ENCODE assay signal across 10 cellular contexts in the genomic region with DNA sequence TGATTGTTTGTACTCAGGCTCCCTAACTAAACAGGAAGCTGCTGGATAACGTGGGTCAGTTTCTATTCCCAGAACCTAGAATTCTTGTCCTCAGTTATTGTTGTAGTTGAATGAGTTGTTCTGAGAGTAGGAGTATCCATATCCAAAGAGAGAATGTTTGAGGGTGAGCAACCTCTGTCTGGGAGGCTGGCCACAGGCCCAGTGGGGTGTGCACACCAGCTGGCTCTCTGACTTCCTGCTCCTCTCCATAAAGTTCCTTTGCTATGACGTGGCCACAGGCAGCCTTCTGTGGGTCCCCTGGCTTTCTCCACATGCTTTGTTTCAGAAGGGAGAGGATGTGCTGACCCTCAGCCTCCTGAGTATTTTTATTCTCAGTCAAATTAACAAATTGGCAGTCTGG. TPM values are rescaled to one million over a fixed set of nuclear protein-coding genes. Genes with fewer than 3 reads are reported as not detected.
DNase-seq lines count a peak whose midpoint lies in the region; ATAC-seq and TF ChIP-seq lines count a peak whose summit lies in the region.
"Had no signal": no experiment of that assay in that cellular context is flagged by ENCODE, and none has a peak within 500 bp of the region (broad histone marks: within the 10 kb centered on the region; RNA-seq: fewer than 3 reads in every experiment).

No MANE protein-coding gene starts in this region.

- H3K4me3 ChIP-seq in AG09309 (ENCODE audit: control insufficient read depth, low read depth, low read length) (no peak overlapping the region), HUES48 (ENCODE audit: low read depth, low read length) (no peak overlapping the region), choroid plexus epithelial cell (ENCODE audit: low read depth, low read length) (no peak overlapping the region), lung (no peak overlapping the region)
- H3K4me3 ChIP-seq: body of pancreas had no signal

- H3K27me3 ChIP-seq in HUES48 (ENCODE audit: control insufficient read depth, insufficient read depth, low read length) (no peaks in the 10 kb centered on the region), lung (ENCODE audit: control insufficient read depth, insufficient read depth) (no peaks in the 10 kb centered on the region)
- H3K27me3 ChIP-seq: body of pancreas had no signal

- H3K9ac ChIP-seq in HUES48 (ENCODE audit: low read depth, low read length) = no peak overlapping the region

- DNase-seq in AG09309 (ENCODE audit: low read depth) = peak; percentile 83
- DNase-seq in choroid plexus epithelial cell (ENCODE audit: low read depth) = peak; percentile 97
- DNase-seq in lung (ENCODE audit: low spot score) = peak; percentile 30
- DNase-seq in NCI-H1092 treated with DMSO at 0.1 percent for 48 hours (lab: John Stamatoyannopoulos, UW) = no peak
- DNase-seq in stimulated activated naive CD8-positive, alpha-beta T cell treated with anti-CD3 and anti-CD28 coated beads, Interleukin-15, Interleukin-2, amounts not matched to agents 100 U/mL and 50 U/mL, for 24 hours = no peak
- DNase-seq: naive thymus-derived CD8-positive, alpha-beta T cell had no signal

- ATAC-seq in lung (ENCODE audit: insufficient read depth, low FRiP score) (no peak), GM18498 (IDR thresholded peaks at IDR 0.05; ENCODE audit: unreplicated experiment) (no peak), HG03135 (IDR thresholded peaks at IDR 0.05; ENCODE audit: unreplicated experiment) (no peak)
- ATAC-seq in stimulated activated naive CD8-positive, alpha-beta T cell treated with anti-CD3 and anti-CD28 coated beads, Interleukin-15, Interleukin-2, amounts not matched to agents 100 U/mL and 50 U/mL, for 24 hours = no peak
- ATAC-seq: body of pancreas; naive thymus-derived CD8-positive, alpha-beta T cell had no signal

- TF ChIP-seq CTCF in AG09309 (IDR thresholded peaks at IDR 0.05; ENCODE audit: control insufficient read depth, insufficient read depth, low read depth, low read length, missing control alignments) (no peak), choroid plexus epithelial cell (conservative IDR thresholded peaks at IDR 0.05; ENCODE audit: low read depth, low read length) (no peak), lung (IDR thresholded peaks at IDR 0.05; ENCODE audit: control extremely low read depth, extremely low read depth) (no peak)

- H3K36me3 ChIP-seq in HUES48 (ENCODE audit: control insufficient read depth, insufficient read depth, low read length) (no peaks in the 10 kb centered on the region), lung (ENCODE audit: control insufficient read depth in 2 of 2, insufficient read depth in 2 of 2, low read length in 2 of 2) (no peaks in the 10 kb centered on the region)

- WGBS in lung, 2 donors = 20 to 34% methylated on average over 2 of the region's 2 CpGs

- no peaks in the 10 kb centered on the region for H3K4me1 ChIP-seq in HUES48 (ENCODE audit: control insufficient read depth, insufficient read depth, low read length)
- no peaks in the 10 kb centered on the region for H3K4me1 ChIP-seq in lung (ENCODE audit: control insufficient read depth in 2 of 2, insufficient read depth in 2 of 2, low read length in 2 of 2)
- H3K4me1 ChIP-seq: body of pancreas had no signal

- H3K9me3 ChIP-seq in HUES48 (ENCODE audit: control insufficient read depth, insufficient read depth, low read length) (no peaks in the 10 kb centered on the region), lung (ENCODE audit: control insufficient read depth in 2 of 2, insufficient read depth in 1 of 2, low read length in 1 of 2) (no peaks in the 10 kb centered on the region)
- H3K9me3 ChIP-seq: body of pancreas had no signal

- peak overlapping the region; percentile 2 for H3K27ac ChIP-seq in HUES48 (ENCODE audit: low read depth, low read length)
- no peak overlapping the region for H3K27ac ChIP-seq in lung (ENCODE audit: low read depth in 1 of 2, low read length in 1 of 2)
- H3K27ac ChIP-seq: body of pancreas had no signal

RNA-seq across cellular contexts. Expression of a gene that starts 47.7 kb away (rescaled TPM):
- total RNA-seq in lung = under 1 TPM; 0.55 to 0.82 TPM
- polyA plus RNA-seq in lung = under 1 TPM; 0.02 to 0.06 TPM
- polyA plus RNA-seq: naive thymus-derived CD8-positive, alpha-beta T cell had no signal

Comparison
In these comparisons a context has a peak if more than half of its experiments do, and no peak if none do; other contexts are left out.
1. DNase-seq: peak in AG09309 (single experiment), choroid plexus epithelial cell (single experiment) and lung (single experiment); none in NCI-H1092 treated with DMSO at 0.1 percent for 48 hours (single experiment) and stimulated activated naive CD8-positive, alpha-beta T cell treated with anti-CD3 and anti-CD28 coated beads, Interleukin-15, Interleukin-2, amounts not matched to agents 100 U/mL and 50 U/mL, for 24 hours (single experiment).